ENCODE assay signal across 11 cellular contexts in the genomic region with DNA sequence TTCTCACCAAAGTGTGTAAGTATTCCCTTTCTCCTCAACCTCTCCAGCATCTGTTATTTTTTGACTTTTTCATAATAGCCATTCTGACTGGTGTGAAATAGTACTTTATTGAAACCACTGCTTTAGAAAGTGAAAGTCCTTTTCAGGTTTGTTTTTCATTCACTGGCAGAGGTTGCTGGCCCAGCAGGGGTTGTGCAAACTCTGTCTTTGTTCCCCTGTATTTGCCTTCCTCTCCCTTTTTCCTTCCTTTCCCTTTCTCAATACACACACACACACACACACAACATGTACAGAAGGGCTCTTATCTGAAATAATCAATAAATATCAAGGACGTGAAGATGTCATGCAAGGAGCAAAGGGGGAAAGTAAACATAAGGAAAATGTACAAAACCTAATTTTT.
DNase-seq lines count a peak whose midpoint lies in the region; ATAC-seq, FAIRE-seq and TF ChIP-seq lines count a peak whose summit lies in the region.
"Had no signal": no experiment of that assay in that cellular context is flagged by ENCODE, and none has a peak within 500 bp of the region (broad histone marks: within the 10 kb centered on the region; RNA-seq: fewer than 3 reads in every experiment).

No MANE protein-coding gene starts in this region.

- H3K27ac ChIP-seq in MM.1S (ENCODE audit: low read length): no peak overlapping the region
- H3K27ac ChIP-seq in liver (ENCODE audit: low read depth in 1 of 2, low read length in 2 of 2): peak overlapping the region; percentile 89 to 94
- H3K27ac ChIP-seq in brain microvascular endothelial cell: no peak overlapping the region
- no peak overlapping the region for H3K27ac ChIP-seq in RWPE1

- POLR2A ChIA-PET in WTC11 (lab: Charles Lee): no interaction called here
- POLR2A ChIA-PET in RWPE1 (lab: Yijun Ruan, JAX; ENCODE audit: low non-redundant PET): no interaction called here

- H3K9me2 ChIP-seq in MM.1S (replicated peaks; ENCODE audit: insufficient read depth, low read length): no peaks in the 10 kb centered on the region

- H3K9me3 ChIP-seq in MM.1S (replicated peaks; ENCODE audit: insufficient read depth, low read length) (no peaks in the 10 kb centered on the region), liver (ENCODE audit: control insufficient read depth in 4 of 4, low read length in 3 of 4) (no peaks in the 10 kb centered on the region)

- no peak for ATAC-seq in WTC11

- H3K4me3 ChIP-seq in MM.1S (ENCODE audit: low read length) (no peak overlapping the region), liver (ENCODE audit: low read depth in 1 of 3, low read length in 3 of 3) (no peak overlapping the region), brain microvascular endothelial cell (ENCODE audit: low read depth, low read length) (no peak overlapping the region)

- peaks cover 33% of the 10 kb centered on the region for H3K4me1 Mint-ChIP-seq in WTC11

- 0 out of 2 replicates have a peak, but pooled peaks cover 4% of the 10 kb centered on the region for H3K9me3 Mint-ChIP-seq in WTC11

- peak overlapping the region; percentile 87; the same call in 1 of the 2 replicates for H3K27ac Mint-ChIP-seq in WTC11
- H3K27ac Mint-ChIP-seq: activated naive CD8-positive, alpha-beta T cell had no signal

- FAIRE-seq in H54 (lab: Jason Lieb, UNC): no peak

- H3F3A ChIP-seq in MM.1S (ENCODE audit: insufficient read depth, low read length): 0 out of 2 replicates have a peak, but pooled peaks cover 7% of the 10 kb centered on the region

- H3K4me1 ChIP-seq in MM.1S (ENCODE audit: low read length): peaks cover 13% of the 10 kb centered on the region; the same call in 1 of the 2 replicates
- H3K4me1 ChIP-seq in liver (ENCODE audit: control insufficient read depth in 4 of 4, insufficient read depth in 4 of 4, low read length in 3 of 4): peaks cover 13 to 57% (median 44%) of the 10 kb centered on the region in 4 donors

- H3K9ac ChIP-seq in MM.1S (ENCODE audit: low read length): no peak overlapping the region
- no peak overlapping the region for H3K9ac ChIP-seq in liver (ENCODE audit: low read depth in 1 of 2, low read length in 2 of 2)

- in situ Hi-C loops in brain microvascular endothelial cell (cut with HindIII; ENCODE audit: low pct_ligation_motif_present, low sequenced_read_pairs): no loop called here

- no peak overlapping the region for H3K4me2 ChIP-seq in MM.1S (ENCODE audit: low read depth, low read length)

- H3K36me3 Mint-ChIP-seq in WTC11: no peaks in the 10 kb centered on the region
- H3K36me3 Mint-ChIP-seq: activated naive CD8-positive, alpha-beta T cell had no signal

- H3K27me3 ChIP-seq in MM.1S (replicated peaks; ENCODE audit: insufficient read depth, low read length): peaks cover 7% of the 10 kb centered on the region; the same call in 1 of the 2 replicates
- H3K27me3 ChIP-seq in liver (ENCODE audit: control insufficient read depth in 4 of 4, insufficient read depth in 4 of 4, low read length in 3 of 4): no peaks in the 10 kb centered on the region
- H3K27me3 ChIP-seq in brain microvascular endothelial cell (replicated peaks): no peaks in the 10 kb centered on the region

- no peaks in the 10 kb centered on the region for H4K20me1 ChIP-seq in MM.1S (ENCODE audit: insufficient read depth, low read length)

- peaks cover 2% of the 10 kb centered on the region; the same call in 1 of the 2 replicates for H3K27me3 Mint-ChIP-seq in WTC11 (ENCODE audit: low read depth)
- H3K27me3 Mint-ChIP-seq: activated naive CD8-positive, alpha-beta T cell had no signal

- CTCF ChIA-PET in WTC11 (lab: Charles Lee): no interaction called here
- CTCF ChIA-PET in RWPE1 (lab: Yijun Ruan, JAX): interaction anchor here (0.6 kb wide), 1 partner anchor 74 kb away, joined by 6 read pairs; no protein-coding TSS in a partner anchor

- TF ChIP-seq POLR2A in H54 (IDR thresholded peaks at IDR 0.05; ENCODE audit: low read depth, low read length): no peak

- TF ChIP-seq CTCF in MM.1S (IDR thresholded peaks at IDR 0.05; ENCODE audit: low read length) (no peak), WTC11 (IDR thresholded peaks at IDR 0.05) (no peak), liver (IDR thresholded peaks at IDR 0.05; ENCODE audit: low read depth, low read length, missing input control) (no peak), brain microvascular endothelial cell (IDR thresholded peaks at IDR 0.05; ENCODE audit: low read depth, low read length, missing control alignments) (no peak), RWPE1 (conservative IDR thresholded peaks at IDR 0.05; ENCODE audit: low read depth) (no peak)

- WGBS in liver: 20% methylated on average over 1 of the region's 1 CpG

- H2AFZ ChIP-seq in MM.1S (ENCODE audit: low read length): no peak overlapping the region

- H3K4me3 Mint-ChIP-seq in WTC11: peak overlapping the region; percentile 77
- H3K4me3 Mint-ChIP-seq: activated naive CD8-positive, alpha-beta T cell had no signal

- no peaks in the 10 kb centered on the region for H3K79me2 ChIP-seq in MM.1S (ENCODE audit: low read length)

- DNase-seq in COR-L47 (lab: John Stamatoyannopoulos, UW) (peak; percentile 37), MM.1S (peak; percentile 49), WTC11 (ENCODE audit: low spot score) (no peak), brain microvascular endothelial cell (no peak), RWPE1 (ENCODE audit: low spot score) (no peak), T1000 (lab: John Stamatoyannopoulos, UW) (no peak), H54 (ENCODE audit: insufficient read length, low spot score) (no peak)
- DNase-seq: Calu3; stimulated activated CD4-positive, alpha-beta T cell treated with anti-CD3 and anti-CD28 coated beads, Interleukin-4, amount 100 ng/mL, for 4 hours had no signal

- TF ChIP-seq RAD21 in liver (IDR thresholded peaks at IDR 0.05): peak; percentile 39 to 57

- H3K36me3 ChIP-seq in MM.1S (replicated peaks; ENCODE audit: insufficient read depth, low read length) (no peaks in the 10 kb centered on the region), liver (ENCODE audit: control insufficient read depth in 4 of 4, insufficient read depth in 3 of 4, low read depth in 1 of 4, low read length in 3 of 4) (no peaks in the 10 kb centered on the region), brain microvascular endothelial cell (replicated peaks) (no peaks in the 10 kb centered on the region)

TF ChIP-seq in WTC11, 78 proteins besides CTCF, POLR2A, EP300 and RAD21 (continues in another document):
- TF ChIP-seq, protein P1, sequence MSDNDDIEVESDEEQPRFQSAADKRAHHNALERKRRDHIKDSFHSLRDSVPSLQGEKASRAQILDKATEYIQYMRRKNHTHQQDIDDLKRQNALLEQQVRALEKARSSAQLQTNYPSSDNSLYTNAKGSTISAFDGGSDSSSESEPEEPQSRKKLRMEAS (CRISPR knock-in tag; IDR thresholded peaks at IDR 0.05): no peak
- no peak for TF ChIP-seq MLX (CRISPR knock-in tag; IDR thresholded peaks at IDR 0.05)
- no peak for TF ChIP-seq ETV6 (CRISPR knock-in tag; IDR thresholded peaks at IDR 0.05)
- TF ChIP-seq ESRRA (CRISPR knock-in tag; IDR thresholded peaks at IDR 0.05; ENCODE audit: borderline replicate concordance): no peak
- no peak for TF ChIP-seq GABPB1 (CRISPR knock-in tag; IDR thresholded peaks at IDR 0.05)
- TF ChIP-seq, protein P2, sequence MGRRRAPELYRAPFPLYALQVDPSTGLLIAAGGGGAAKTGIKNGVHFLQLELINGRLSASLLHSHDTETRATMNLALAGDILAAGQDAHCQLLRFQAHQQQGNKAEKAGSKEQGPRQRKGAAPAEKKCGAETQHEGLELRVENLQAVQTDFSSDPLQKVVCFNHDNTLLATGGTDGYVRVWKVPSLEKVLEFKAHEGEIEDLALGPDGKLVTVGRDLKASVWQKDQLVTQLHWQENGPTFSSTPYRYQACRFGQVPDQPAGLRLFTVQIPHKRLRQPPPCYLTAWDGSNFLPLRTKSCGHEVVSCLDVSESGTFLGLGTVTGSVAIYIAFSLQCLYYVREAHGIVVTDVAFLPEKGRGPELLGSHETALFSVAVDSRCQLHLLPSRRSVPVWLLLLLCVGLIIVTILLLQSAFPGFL (CRISPR knock-in tag; IDR thresholded peaks at IDR 0.05; ENCODE audit: borderline replicate concordance): no peak

TF ChIP-seq in liver, 16 proteins besides CTCF, POLR2A, EP300 and RAD21 (continues in another document):
- TF ChIP-seq GABPA (IDR thresholded peaks at IDR 0.05 in 1 of 2, conservative IDR thresholded peaks at IDR 0.05 in 1 of 2) (peak; percentile 64 to 70), YY1 (IDR thresholded peaks at IDR 0.05) (no peak), TAF1 (conservative IDR thresholded peaks at IDR 0.05) (no peak), NR2F2 (IDR thresholded peaks at IDR 0.05) (no peak), ATF3 (IDR thresholded peaks at IDR 0.05) (peak; percentile 30), FOXA1 (IDR thresholded peaks at IDR 0.05) (peak; percentile 23), JUND (IDR thresholded peaks at IDR 0.05) (peak in 1 of 2 donors; percentile 72), ZBTB33 (IDR thresholded peaks at IDR 0.05) (no peak), SP1 (IDR thresholded peaks at IDR 0.05) (peak; percentile 89), FOXA2 (IDR thresholded peaks at IDR 0.05) (peak; percentile 51), HNF4A (conservative IDR thresholded peaks at IDR 0.05) (peak; percentile 54 to 73), EGR1 (IDR thresholded peaks at IDR 0.05; ENCODE audit: low read depth in 2 of 2) (peak; percentile 27 to 76)
- TF ChIP-seq, protein P1 (IDR thresholded peaks at IDR 0.05): peak; percentile 91

Comparison
In these comparisons a context has a peak if more than half of its experiments do, and no peak if none do; other contexts are left out.
1. DNase-seq: peak in COR-L47 (single experiment) and MM.1S (single experiment); none in WTC11 (single experiment), brain microvascular endothelial cell (single experiment), RWPE1 (single experiment), T1000 (single experiment) and H54 (single experiment).
2. H3K27ac ChIP-seq: peak in liver (2 of 2); none in MM.1S (single experiment), brain microvascular endothelial cell (single experiment) and RWPE1 (single experiment).